ENCODE assay signal across 34 cellular contexts in the genomic region with DNA sequence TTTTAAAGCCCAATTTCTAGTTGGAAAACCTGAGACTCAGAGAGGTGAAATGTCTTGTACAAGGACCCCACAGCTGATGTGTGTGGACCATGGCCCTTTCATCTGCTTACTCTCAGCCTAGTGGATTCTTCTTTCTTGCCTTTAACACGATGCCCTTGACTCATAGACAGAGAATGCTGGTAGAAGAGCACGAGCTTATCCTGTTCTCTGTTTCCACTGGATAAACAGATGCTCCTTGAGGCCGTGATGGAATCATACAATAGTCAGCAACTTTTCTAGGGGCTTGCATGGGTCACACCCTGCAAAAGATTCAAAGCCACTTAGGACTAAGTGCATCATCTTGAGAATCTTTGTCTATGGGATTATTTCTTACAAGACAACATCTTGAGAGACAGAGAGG. TPM values are rescaled to one million over a fixed set of nuclear protein-coding genes. Genes with fewer than 3 reads are reported as not detected.
"Had no signal": no experiment of that assay in that cellular context is flagged by ENCODE, and none has a peak within 500 bp of the region (broad histone marks: within the 10 kb centered on the region; RNA-seq: fewer than 3 reads in every experiment).

No MANE protein-coding gene starts in this region.

- H3K4me1 ChIP-seq: SJSA1 had no signal

- H3K27me3 ChIP-seq: SJSA1 had no signal

- H3K27ac Mint-ChIP-seq: activated CD4-positive, alpha-beta memory T cell treated with anti-CD3 and anti-CD28 coated beads for 36 hours; activated naive CD4-positive, alpha-beta T cell treated with anti-CD3 and anti-CD28 coated beads, Interleukin-2, amount 10 ng/mL, durations not matched to agents 7 days and 5 days; activated naive CD8-positive, alpha-beta T cell; activated naive CD8-positive, alpha-beta T cell treated with anti-CD3 and anti-CD28 coated beads, Interleukin-2, amount 50 U/mL, for 24 hours; activated T-helper 1 cell treated with anti-CD3 and anti-CD28 coated beads, Interleukin-12 subunit alpha, Interleukin-12 subunit beta, Interleukin-2, Interleukin-4 antibody, amounts not matched to agents 30 ng/mL and 10 ng/mL and 1 ng/mL, durations not matched to agents 14 hours and 24 hours and 36 hours had no signal

- DNase-seq: activated CD4-positive, alpha-beta memory T cell treated with anti-CD3 and anti-CD28 coated beads for 36 hours; activated CD4-positive, alpha-beta T cell treated with anti-CD3 and anti-CD28 coated beads, Interleukin-2, amount 50 U/mL, for 1 hour; activated CD8-positive, alpha-beta memory T cell treated with anti-CD3 and anti-CD28 coated beads, Interleukin-2, amount 50 U/mL, for 4 hours; activated naive CD4-positive, alpha-beta T cell treated with anti-CD3 and anti-CD28 coated beads, Interleukin-2, amount 10 ng/mL, durations not matched to agents 7 days and 5 days; activated naive CD8-positive, alpha-beta T cell treated with anti-CD3 and anti-CD28 coated beads, Interleukin-2, amount 50 U/mL, for 24 hours; activated T-cell treated with anti-CD3 and anti-CD28 coated beads for 4 hours; activated T-cell treated with anti-CD3 and anti-CD28 coated beads, Interleukin-2, amount 50 U/mL, for 4 hours; anterior cingulate cortex; caudate nucleus; cerebellar nuclear complex; Karpas-422; KBM-7; NCI-H1105; NCI-H1436; NCI-H1694 treated with DMSO at 0.1 percent for 48 hours; NCI-H2029; NCI-H510A; NCI-H526; NCI-H774; SHP77; SW 1271; T-helper 1 cell; T-helper 2 cell; T-helper 9 cell had no signal

- ATAC-seq: activated naive CD8-positive, alpha-beta T cell treated with anti-CD3 and anti-CD28 coated beads, Interleukin-2, amount 50 U/mL, for 24 hours; activated T-cell treated with anti-CD3 and anti-CD28 coated beads, Interleukin-2, amount 50 U/mL, for 4 hours; Panc1; SK-N-SH treated with all-trans-retinoic acid at 6 μM for 48 hours had no signal

- H3K27ac ChIP-seq: SJSA1, VCaP had no signal

- H3K4me1 Mint-ChIP-seq: activated naive CD4-positive, alpha-beta T cell treated with anti-CD3 and anti-CD28 coated beads, Interleukin-2, amount 10 ng/mL, durations not matched to agents 7 days and 5 days; activated naive CD8-positive, alpha-beta T cell treated with anti-CD3 and anti-CD28 coated beads, Interleukin-2, amount 50 U/mL, for 24 hours had no signal

- H3K4me3 Mint-ChIP-seq: activated CD4-positive, alpha-beta memory T cell treated with anti-CD3 and anti-CD28 coated beads for 36 hours; activated naive CD4-positive, alpha-beta T cell treated with anti-CD3 and anti-CD28 coated beads, Interleukin-2, amount 10 ng/mL, durations not matched to agents 7 days and 5 days; activated naive CD8-positive, alpha-beta T cell; activated naive CD8-positive, alpha-beta T cell treated with anti-CD3 and anti-CD28 coated beads, Interleukin-2, amount 50 U/mL, for 24 hours; activated T-cell treated with anti-CD3 and anti-CD28 coated beads, Interleukin-2, amount 50 U/mL, for 4 hours; activated T-helper 1 cell treated with anti-CD3 and anti-CD28 coated beads, Interleukin-12 subunit alpha, Interleukin-12 subunit beta, Interleukin-2, Interleukin-4 antibody, amounts not matched to agents 30 ng/mL and 10 ng/mL and 1 ng/mL, durations not matched to agents 14 hours and 24 hours and 36 hours; brain had no signal

- H3K4me3 ChIP-seq: SJSA1 had no signal

- H3K36me3 ChIP-seq: SJSA1 had no signal

- H3K27me3 Mint-ChIP-seq: activated CD4-positive, alpha-beta memory T cell treated with anti-CD3 and anti-CD28 coated beads for 36 hours; activated naive CD8-positive, alpha-beta T cell had no signal

- H3K9me3 Mint-ChIP-seq: activated CD4-positive, alpha-beta memory T cell treated with anti-CD3 and anti-CD28 coated beads for 36 hours; activated naive CD8-positive, alpha-beta T cell treated with anti-CD3 and anti-CD28 coated beads, Interleukin-2, amount 50 U/mL, for 24 hours; activated T-cell treated with anti-CD3 and anti-CD28 coated beads, Interleukin-2, amount 50 U/mL, for 4 hours; activated T-helper 1 cell treated with anti-CD3 and anti-CD28 coated beads, Interleukin-12 subunit alpha, Interleukin-12 subunit beta, Interleukin-2, Interleukin-4 antibody, amounts not matched to agents 30 ng/mL and 10 ng/mL and 1 ng/mL, durations not matched to agents 14 hours and 24 hours and 36 hours had no signal

- H3K36me3 Mint-ChIP-seq: activated CD4-positive, alpha-beta memory T cell treated with anti-CD3 and anti-CD28 coated beads for 36 hours; activated naive CD4-positive, alpha-beta T cell treated with anti-CD3 and anti-CD28 coated beads, Interleukin-2, amount 10 ng/mL, durations not matched to agents 7 days and 5 days; activated naive CD8-positive, alpha-beta T cell; brain had no signal

- H3K9me3 ChIP-seq: SJSA1 had no signal

RNA-seq across cellular contexts. Expression of gene MYCN, which starts 50.9 kb away (rescaled TPM):
- total RNA-seq: activated T-helper 1 cell treated with anti-CD3 and anti-CD28 coated beads, Interleukin-12 subunit alpha, Interleukin-12 subunit beta, Interleukin-2, Interleukin-4 antibody, amounts not matched to agents 30 ng/mL and 10 ng/mL and 1 ng/mL, durations not matched to agents 14 hours and 24 hours and 36 hours; bronchial epithelial cell; MCF 10A; RPMI7951 had no signal
